Comparison of ENCODE assay signal across 1 cellular context in the genomic region with DNA sequence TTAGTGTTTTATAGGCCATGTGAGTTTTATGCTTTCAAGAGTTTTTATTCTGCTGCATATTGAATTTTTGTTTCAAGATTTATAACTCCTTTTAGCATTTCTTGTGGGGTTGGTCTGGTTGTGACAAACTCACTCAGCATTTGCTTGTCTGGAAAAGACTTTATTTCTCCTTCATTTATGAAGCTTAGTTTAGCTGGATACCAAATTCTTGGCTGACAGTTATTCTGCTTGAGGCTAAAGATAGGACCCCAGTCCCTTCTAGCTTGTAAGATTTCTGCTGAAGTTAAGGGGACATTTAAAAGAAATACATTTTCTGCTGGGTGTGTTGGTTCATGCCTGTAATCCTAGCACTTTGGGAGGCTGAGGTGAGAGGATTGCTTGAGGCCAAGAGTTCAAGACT.
TF ChIP-seq lines count a peak whose summit lies in the region.

No MANE protein-coding gene starts in this region.

TF ChIP-seq in K562, 482 proteins besides CTCF, POLR2A, EP300 and RAD21:
- TF ChIP-seq MCM2 (IDR thresholded peaks at IDR 0.05; ENCODE audit: low read depth) = no peak
- TF ChIP-seq ZNF121 (CRISPR knock-in tag; conservative IDR thresholded peaks at IDR 0.05) = peak; percentile 40; the same call in 1 of the 2 replicates
- TF ChIP-seq ZFP1 (CRISPR knock-in tag; IDR thresholded peaks at IDR 0.05) = peak; percentile 31; the same call in 1 of the 2 replicates
- no peak for TF ChIP-seq BRCA1 (IDR thresholded peaks at IDR 0.05)
- no peak for TF ChIP-seq BRCA1 (CRISPR knock-in tag; IDR thresholded peaks at IDR 0.05)
TF ChIP-seq in K562: peak in this region for 2.
